ENCODE assay signal across 8 cellular contexts in the genomic region with DNA sequence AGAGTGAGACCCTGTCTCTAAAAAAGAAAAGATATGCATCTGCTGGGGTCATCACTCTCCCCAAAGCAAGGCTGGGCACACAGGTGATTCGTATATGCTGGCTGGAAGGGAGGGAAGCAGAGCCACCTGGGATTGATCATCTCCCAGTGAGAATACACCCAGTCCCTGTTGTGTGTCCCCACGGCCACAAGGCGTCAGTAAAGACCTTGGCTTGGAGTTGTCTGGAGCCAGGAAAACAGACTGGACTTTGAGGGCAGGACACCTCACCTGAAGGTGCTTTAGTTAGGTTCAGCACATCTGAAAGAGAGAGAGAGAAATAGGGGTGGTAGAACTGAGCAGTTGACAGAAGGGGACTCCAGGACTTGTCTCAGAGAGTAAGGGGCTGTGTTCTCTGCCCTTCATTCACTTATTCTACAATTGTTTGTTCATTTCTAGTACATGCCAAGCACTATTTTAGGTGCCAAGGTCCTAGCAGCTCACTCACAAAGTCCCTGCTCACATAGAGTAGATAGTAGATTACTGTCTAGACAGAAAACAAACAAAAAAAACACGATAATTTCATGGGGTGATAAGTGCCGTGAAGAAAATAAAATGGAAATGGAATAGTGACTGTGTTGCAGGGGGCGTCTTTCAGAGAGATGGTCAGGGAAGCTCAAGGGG. TPM values are rescaled to one million over a fixed set of nuclear protein-coding genes. Genes with fewer than 3 reads are reported as not detected.
A peak's percentile ranks its signal among the peaks of the same experiment; 100 is the strongest.
DNase-seq lines count a peak whose midpoint lies in the region; ATAC-seq, FAIRE-seq and TF ChIP-seq lines count a peak whose summit lies in the region.

No MANE protein-coding gene starts in this region.

- intact Hi-C loops in CD14-positive monocyte (cut with micrococcal nuclease), result loop anchor here (2.0 to 10.0 kb wide), 4 partner anchors 104 to 254 kb away; no protein-coding TSS in a partner anchor
- intact Hi-C loops in K562 (cut with micrococcal nuclease), result loop anchor here (1.0 to 5.0 kb wide), 2 partner anchors 104 to 706 kb away; no protein-coding TSS in a partner anchor
- intact Hi-C loops in tibial artery (cut with DNase I; ENCODE audit: low total_unique reads), result loop anchor here (2.0 to 5.0 kb wide), 3 partner anchors 74 to 236 kb away; no protein-coding TSS in a partner anchor

- TF ChIP-seq EP300 in K562 (IDR thresholded peaks at IDR 0.05; ENCODE audit: low read length), result no peak; the same call in 1 of the 2 replicates

- no peak overlapping the region for H3K4me2 ChIP-seq in K562 (ENCODE audit: insufficient read depth, low read length)

- TF ChIP-seq POLR2A in K562 (conservative IDR thresholded peaks at IDR 0.05), result no peak

- in situ Hi-C loops in K562 (cut with MboI), result no loop called here

- no peaks in the 10 kb centered on the region for H3K36me3 ChIP-seq in K562 (ENCODE audit: control insufficient read depth, insufficient read depth, low read length)
- H3K36me3 ChIP-seq in tibial artery, result no peaks in the 10 kb centered on the region

- H2AFZ ChIP-seq in K562 (ENCODE audit: low read depth, low read length), result peak overlapping the region; percentile 40; the same call in 1 of the 2 replicates

- no peak overlapping the region for H3K27ac Mint-ChIP-seq in CD14-positive monocyte

- TF ChIP-seq RAD21 in K562 (CRISPR knock-in tag; conservative IDR thresholded peaks at IDR 0.05 in 1 of 2, IDR thresholded peaks at IDR 0.05 in 1 of 2), result peak; percentile 93 to 98

- no peaks in the 10 kb centered on the region for H3K9me3 ChIP-seq in K562 (replicated peaks; ENCODE audit: control insufficient read depth, insufficient read depth, low read depth, low read length)
- no peaks in the 10 kb centered on the region for H3K9me3 ChIP-seq in tibial artery

- peak overlapping the region in 1 of 2 experiments; percentile 38; a peak in 1 of 4 replicates for H3K9ac ChIP-seq in K562 (ENCODE audit: insufficient read depth in 1 of 2, low read depth in 2 of 2, low read length in 2 of 2)

- H3K27me3 ChIP-seq in K562 (ENCODE audit: control insufficient read depth in 2 of 2, insufficient read depth in 2 of 2, low read length in 2 of 2), result no peaks in the 10 kb centered on the region
- H3K27me3 ChIP-seq in tibial artery, result no peaks in the 10 kb centered on the region

- no TSS peak for BruUV-seq in K562 (replicated peaks; lab: Mats Ljungman, UMichigan)

- H3K27me3 Mint-ChIP-seq in CD14-positive monocyte (ENCODE audit: low read depth in 3 of 3), result peaks cover under 1 to 9% (median 4%) of the 10 kb centered on the region in 3 donors

- no peak overlapping the region for H3K4me3 ChIP-seq in K562
- no peak overlapping the region for H3K4me3 ChIP-seq in tibial artery

- TF ChIP-seq CTCF in CD14-positive monocyte (IDR thresholded peaks at IDR 0.05), result peak; percentile 76
- TF ChIP-seq CTCF in K562 (IDR thresholded peaks at IDR 0.05 in 2 of 3, conservative IDR thresholded peaks at IDR 0.05 in 1 of 3; ENCODE audit: insufficient read depth in 2 of 3, low read depth in 1 of 3, low read length in 3 of 3), result peak; percentile 95 to 98 (median 97)
- TF ChIP-seq CTCF in tibial artery (IDR thresholded peaks at IDR 0.05), result peak; percentile 90 to 94

- DNase-seq in CD14-positive monocyte (ENCODE audit: low spot score) (no peak), HCEC 1CT (peak; percentile 44), NCI-H526 treated with DMSO at 0.1 percent for 48 hours (lab: John Stamatoyannopoulos, UW) (peak; percentile 80), K562 (ENCODE audit: extremely low read depth in 1 of 4, low spot score in 3 of 4) (peak; percentile 71 to 86 (median 75)), iris pigment epithelial cell (ENCODE audit: low read depth) (peak; percentile 61), tibial artery (peak; percentile 62 to 79)

- FAIRE-seq in K562 (lab: Jason Lieb, UNC), result peak; percentile 92

- peaks cover 0 to 2% of the 10 kb centered on the region in 2 donors for H3K36me3 Mint-ChIP-seq in CD14-positive monocyte

- H3K4me1 ChIP-seq in K562 (replicated peaks in 1 of 2; ENCODE audit: control insufficient read depth in 2 of 2, insufficient read depth in 2 of 2, low read length in 2 of 2), result peaks cover 10 to 25% of the 10 kb centered on the region in 2 experiments; a peak in 4 of 5 replicates
- peaks cover 0 to 10% (median 4%) of the 10 kb centered on the region in 4 donors for H3K4me1 ChIP-seq in tibial artery

- H3K9me1 ChIP-seq in K562 (ENCODE audit: control insufficient read depth, insufficient read depth, low read length), result no peaks in the 10 kb centered on the region

- POLR2A ChIA-PET in K562 (lab: Yijun Ruan, JAX), result interaction anchor here (0.7 to 1.3 kb wide), 5 partner anchors 103 to 812 kb away, joined by 3 to 5 read pairs (median 3); no protein-coding TSS in a partner anchor

- H3K27ac ChIP-seq in K562 (ENCODE audit: extremely low read depth, low read depth, low read length) (no peak overlapping the region), tibial artery (no peak overlapping the region)

- no peaks in the 10 kb centered on the region for H4K20me1 ChIP-seq in K562 (replicated peaks; ENCODE audit: control insufficient read depth, insufficient read depth, low read length)

- H3K4me3 Mint-ChIP-seq in CD14-positive monocyte, result no peak overlapping the region

- H3K4me1 Mint-ChIP-seq in CD14-positive monocyte, result peaks cover 27% of the 10 kb centered on the region

- no peaks in the 10 kb centered on the region for H3K79me2 ChIP-seq in K562 (ENCODE audit: control insufficient read depth, insufficient read depth, low read length)

- ATAC-seq in K562 (peak; percentile 86), GM19023 (IDR thresholded peaks at IDR 0.05; ENCODE audit: unreplicated experiment) (no peak), GM18870 (IDR thresholded peaks at IDR 0.05; ENCODE audit: unreplicated experiment) (no peak)

- WGBS in K562 (ENCODE audit: insufficient coverage, low coverage, missing lambda C conversion rate), result 29% methylated on average over 6 of the region's 6 CpGs

- H3K9me3 Mint-ChIP-seq in CD14-positive monocyte, result no peaks in the 10 kb centered on the region

- CTCF ChIA-PET in K562 (lab: Yijun Ruan, JAX; ENCODE audit: low intra/inter-chr PET ratio), result interaction anchor here (0.6 to 5.6 kb wide), 14 partner anchors 75 to 904 kb away, joined by 3 to 120 read pairs (median 3); no protein-coding TSS in a partner anchor

TF ChIP-seq in K562, 482 proteins besides CTCF, POLR2A, EP300 and RAD21 (continues in another document):
- TF ChIP-seq ZNF764 (CRISPR knock-in tag; IDR thresholded peaks at IDR 0.05; ENCODE audit: low read depth) (0 out of 2 replicates have a peak, but pooled peaks have one; percentile 52), SMC3 (conservative IDR thresholded peaks at IDR 0.05; ENCODE audit: insufficient read depth, low read depth, low read length) (peak; percentile 98), ZEB2 (IDR thresholded peaks at IDR 0.05) (0 out of 2 replicates have a peak, but pooled peaks have one; percentile 34), RB1 (IDR thresholded peaks at IDR 0.05; ENCODE audit: low read depth) (peak; percentile 86), JUND (IDR thresholded peaks at IDR 0.05; ENCODE audit: borderline replicate concordance, low read depth, low read length) (peak; percentile 39; the same call in 1 of the 2 replicates), JUND (tag; IDR thresholded peaks at IDR 0.05; ENCODE audit: borderline replicate concordance, low read depth, low read length) (no peak; the same call in 2 of the 3 replicates), LCOR (CRISPR knock-in tag; IDR thresholded peaks at IDR 0.05) (no peak), ZBED1 (IDR thresholded peaks at IDR 0.05) (no peak), NR2F6 (CRISPR knock-in tag; IDR thresholded peaks at IDR 0.05) (no peak), ATF7 (IDR thresholded peaks at IDR 0.05) (0 out of 2 replicates have a peak, but pooled peaks have one; percentile 16), POLR2AphosphoS5 (IDR thresholded peaks at IDR 0.05; ENCODE audit: control insufficient read depth, insufficient read depth, low read depth, low read length) (no peak), RCOR1 (IDR thresholded peaks at IDR 0.05; ENCODE audit: borderline replicate concordance in 1 of 2, low read depth in 2 of 2, low read length in 2 of 2) (peak in 1 of 2 experiments; percentile 64; a peak in 2 of 4 replicates), ESRRA (IDR thresholded peaks at IDR 0.05; ENCODE audit: borderline replicate concordance, low read depth) (peak; percentile 53; the same call in 1 of the 2 replicates), STAG1 (CRISPR knock-in tag; IDR thresholded peaks at IDR 0.05; ENCODE audit: borderline replicate concordance) (peak; percentile 92)

RNA-seq across cellular contexts. Expression of a gene that starts 13.5 kb away (rescaled TPM):
- polyA plus RNA-seq in CD14-positive monocyte (10 to 100 TPM in 1 of 2 donors, 1 to 10 TPM in 1; 2.4 to 18.8 TPM), K562 (2011; rRNA removed) (0.07 and 0.17 TPM in 2 replicates), K562 (2014; fragmentation: Illumina TruSeq; extraction: Trizol) (0.12 TPM in 1 of 2 replicates, not detected in the other), K562 (2014; fragmentation: Nextera tagmentation; extraction: Ambion mirVana) (not detected), K562 (2014; rRNA removed) (0.23 and 0.48 TPM in 2 replicates)
- 0.37 TPM in 1 of 2 replicates, not detected in the other for total RNA-seq in K562 (2011; cell fraction: chromatin; rRNA removed; ENCODE audit: low replicate concordance)
- total RNA-seq in K562 (2011; cell fraction: nucleolus; rRNA removed), result 0.92 and 1.0 TPM in 2 replicates
- total RNA-seq in K562 (2011; cell fraction: nucleoplasm; rRNA removed), result 0.51 TPM in 1 of 2 replicates, not detected in the other
- total RNA-seq in K562 (2014; rRNA removed) (0.36 and 0.69 TPM in 2 replicates), K562 (2014; rRNA removed; fragmentation: Illumina TruSeq; extraction: Trizol) (0.11 TPM in 1 of 2 replicates, not detected in the other), K562 (2015; rRNA removed; fragmentation: Illumina TruSeq; extraction: Trizol) (0.11 TPM in 1 of 2 replicates, not detected in the other), K562 (2021) (0.89 and 1.2 TPM in 2 replicates)
- 0.04 and 1.2 TPM in 2 replicates for polyA plus RNA-seq in K562 (2011; cell fraction: cytosol; rRNA removed)
- 0.08 and 0.85 TPM in 2 replicates for polyA plus RNA-seq in K562 (2011; cell fraction: nucleus; rRNA removed)
- 0.51 and 1.2 TPM in 2 replicates for polyA plus RNA-seq in K562 (2012)
- not detected in 2 replicates for polyA minus RNA-seq in K562 (2011; rRNA and poly(A)+ RNA removed)
- not detected in 2 replicates for polyA minus RNA-seq in K562 (2011; cell fraction: cytosol; rRNA and poly(A)+ RNA removed)
- 0.44 and 0.54 TPM in 2 replicates for polyA minus RNA-seq in K562 (2011; cell fraction: nucleus; rRNA and poly(A)+ RNA removed)
